Comparison of ENCODE assay signal across 8 cellular contexts in genomic region chr14:60655898-60656754, GRCh38. TPM values are rescaled to one million over a fixed set of nuclear protein-coding genes. Genes with fewer than 3 reads are reported as not detected.
A peak's percentile ranks its signal among the peaks of the same experiment; 100 is the strongest.
DNase-seq lines count a peak whose midpoint lies in the region; ATAC-seq, FAIRE-seq and TF ChIP-seq lines count a peak whose summit lies in the region.

No MANE protein-coding gene starts in this region.

- H3K9me3 ChIP-seq in astrocyte (ENCODE audit: insufficient read depth, low read depth, low read length), result no peaks in the 10 kb centered on the region
- no peaks in the 10 kb centered on the region for H3K9me3 ChIP-seq in mucosa of stomach (ENCODE audit: control insufficient read depth, low read length)

- no peak for ATAC-seq in HG03432 (IDR thresholded peaks at IDR 0.05; ENCODE audit: unreplicated experiment)
- no peak for ATAC-seq in left lobe of liver

- peak overlapping the region; percentile 76 for H2AFZ ChIP-seq in astrocyte (ENCODE audit: low read depth, low read length)

- H3K27me3 Mint-ChIP-seq in Calu3 (ENCODE audit: unreplicated experiment) (peaks cover 38% of the 10 kb centered on the region), IgD-negative memory B cell (peaks cover 71% of the 10 kb centered on the region), astrocyte (ENCODE audit: low read depth, unreplicated experiment) (peaks cover 67% of the 10 kb centered on the region)

- TF ChIP-seq CTCF in Calu3 (IDR thresholded peaks at IDR 0.05; ENCODE audit: unreplicated experiment), result no peak
- TF ChIP-seq CTCF in astrocyte (IDR thresholded peaks at IDR 0.05; ENCODE audit: insufficient read depth, low read depth, low read length), result no peak

- H3K27ac ChIP-seq in astrocyte (ENCODE audit: low read depth, low read length), result peak overlapping the region; percentile 47

- H3K4me1 ChIP-seq in astrocyte (ENCODE audit: insufficient read depth, low read length), result peaks cover 28% of the 10 kb centered on the region
- H3K4me1 ChIP-seq in mucosa of stomach (ENCODE audit: control insufficient read depth, insufficient read depth, low read length), result peaks cover 32% of the 10 kb centered on the region

- FAIRE-seq in astrocyte (lab: Jason Lieb, UNC), result no peak

- BruUV-seq in Calu3 (replicated peaks; lab: Mats Ljungman, UMichigan), result no TSS peak

- H3K36me3 Mint-ChIP-seq in Calu3 (ENCODE audit: insufficient read depth, unreplicated experiment) (peaks cover 13% of the 10 kb centered on the region), IgD-negative memory B cell (no peaks in the 10 kb centered on the region), astrocyte (ENCODE audit: low read depth, unreplicated experiment) (peaks cover 4% of the 10 kb centered on the region)

- H3K4me3 ChIP-seq in astrocyte (ENCODE audit: insufficient read depth, low read depth, low read length), result peak overlapping the region; percentile 64
- peak overlapping the region; percentile 14 for H3K4me3 ChIP-seq in mucosa of stomach (ENCODE audit: low read length)

- H4K20me1 ChIP-seq in astrocyte (ENCODE audit: insufficient read depth, low read length), result peaks cover 4% of the 10 kb centered on the region

- H3K4me1 Mint-ChIP-seq in Calu3 (ENCODE audit: low read depth, unreplicated experiment) (no peaks in the 10 kb centered on the region), IgD-negative memory B cell (peaks cover 18 to 45% (median 25%) of the 10 kb centered on the region in 3 donors), astrocyte (ENCODE audit: low read depth, unreplicated experiment) (peaks cover 6% of the 10 kb centered on the region)

- H3K36me3 ChIP-seq in astrocyte (ENCODE audit: insufficient read depth, low read length) (no peaks in the 10 kb centered on the region), mucosa of stomach (ENCODE audit: control insufficient read depth, insufficient read depth, low read length) (no peaks in the 10 kb centered on the region)

- peak overlapping the region; percentile 91 for H3K4me3 Mint-ChIP-seq in Calu3 (ENCODE audit: low read depth, unreplicated experiment)
- H3K4me3 Mint-ChIP-seq in IgD-negative memory B cell, result peak overlapping the region; percentile 87 to 98 (median 93)
- H3K4me3 Mint-ChIP-seq in astrocyte (ENCODE audit: unreplicated experiment), result peak overlapping the region; percentile 79

- no peaks in the 10 kb centered on the region for H3K79me2 ChIP-seq in astrocyte (ENCODE audit: insufficient read depth, low read length)

- H3K4me2 ChIP-seq in astrocyte (ENCODE audit: low read length), result peak overlapping the region; percentile 88

- H3K27ac Mint-ChIP-seq in Calu3 (ENCODE audit: unreplicated experiment) (no peak overlapping the region), IgD-negative memory B cell (peak overlapping the region; percentile 69 to 90 (median 85)), astrocyte (ENCODE audit: unreplicated experiment) (peak overlapping the region; percentile 13)

- H3K9me3 Mint-ChIP-seq in Calu3 (ENCODE audit: low read depth, unreplicated experiment), result no peaks in the 10 kb centered on the region
- H3K9me3 Mint-ChIP-seq in IgD-negative memory B cell, result peaks cover 0 to 26% (median 4%) of the 10 kb centered on the region in 3 donors
- H3K9me3 Mint-ChIP-seq in astrocyte (ENCODE audit: unreplicated experiment), result no peaks in the 10 kb centered on the region

- H3K9ac ChIP-seq in astrocyte (ENCODE audit: low read length) (peak overlapping the region; percentile 79), mucosa of stomach (ENCODE audit: low read length) (peak overlapping the region; percentile 16)

- DNase-seq in Calu3 (no peak), astrocyte (ENCODE audit: low read depth) (no peak), SKM-1 (lab: John Stamatoyannopoulos, UW; ENCODE audit: unreplicated experiment) (no peak), nucleus accumbens (lab: John Stamatoyannopoulos, UW) (no peak), left lobe of liver (ENCODE audit: low spot score) (no peak)

- peaks cover 37% of the 10 kb centered on the region for H3K27me3 ChIP-seq in astrocyte (ENCODE audit: insufficient read depth, low read length)
- peaks cover 82% of the 10 kb centered on the region for H3K27me3 ChIP-seq in mucosa of stomach (ENCODE audit: control insufficient read depth, insufficient read depth, low read length)

- intact Hi-C loops in Calu3 (cut with micrococcal nuclease; ENCODE audit: unreplicated experiment), result no loop called here

- CTCF ChIA-PET in Calu3 (lab: Charles Lee), result interaction anchor here (0.6 to 1.1 kb wide), 4 partner anchors 294 to 598 kb away, joined by 3 read pairs; no protein-coding TSS in a partner anchor

RNA-seq across cellular contexts. Expression of gene SIX1, which starts 6.8 kb away (rescaled TPM):
- total RNA-seq in Calu3 (2022) (4.6 and 6.7 TPM in 2 replicates), astrocyte (0.07 and 0.20 TPM in 2 replicates), left lobe of liver (not detected)
- not detected for polyA plus RNA-seq in IgD-negative memory B cell
